Comparison of ENCODE assay signal across 1 cellular context in the genomic region with DNA sequence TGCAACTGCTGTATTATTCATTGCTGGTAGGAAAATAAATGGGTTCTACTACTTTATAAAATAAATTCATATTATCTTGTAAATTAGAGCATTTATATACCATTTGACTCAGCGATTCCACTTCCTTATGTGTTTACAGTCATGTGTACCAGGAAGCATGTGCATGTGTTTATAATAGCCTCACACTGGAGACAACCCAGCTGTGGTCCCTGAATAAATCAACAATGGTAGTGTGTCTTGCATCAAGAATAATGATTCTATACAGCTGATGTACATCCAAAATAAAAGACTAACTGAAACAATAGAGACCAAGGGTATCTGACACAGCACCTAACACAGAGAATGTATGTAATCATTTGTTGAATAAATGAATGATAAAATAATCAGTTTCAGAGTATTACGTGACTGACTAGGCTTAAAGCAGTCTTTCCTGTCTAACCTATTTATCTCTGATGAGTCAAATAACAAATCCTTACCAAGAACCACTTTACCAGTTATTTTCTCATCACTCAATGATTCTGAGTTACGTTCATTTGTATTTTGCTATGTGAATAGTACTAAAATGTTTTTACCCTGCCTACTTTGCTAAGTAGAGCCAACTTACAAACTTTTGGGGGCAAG.
A peak's percentile ranks its signal among the peaks of the same experiment; 100 is the strongest.
TF ChIP-seq lines count a peak whose summit lies in the region.

No MANE protein-coding gene starts in this region.

TF ChIP-seq in GM12878, 131 proteins besides CTCF, POLR2A, EP300 and RAD21 (continued from another document):
- TF ChIP-seq, protein P1, sequence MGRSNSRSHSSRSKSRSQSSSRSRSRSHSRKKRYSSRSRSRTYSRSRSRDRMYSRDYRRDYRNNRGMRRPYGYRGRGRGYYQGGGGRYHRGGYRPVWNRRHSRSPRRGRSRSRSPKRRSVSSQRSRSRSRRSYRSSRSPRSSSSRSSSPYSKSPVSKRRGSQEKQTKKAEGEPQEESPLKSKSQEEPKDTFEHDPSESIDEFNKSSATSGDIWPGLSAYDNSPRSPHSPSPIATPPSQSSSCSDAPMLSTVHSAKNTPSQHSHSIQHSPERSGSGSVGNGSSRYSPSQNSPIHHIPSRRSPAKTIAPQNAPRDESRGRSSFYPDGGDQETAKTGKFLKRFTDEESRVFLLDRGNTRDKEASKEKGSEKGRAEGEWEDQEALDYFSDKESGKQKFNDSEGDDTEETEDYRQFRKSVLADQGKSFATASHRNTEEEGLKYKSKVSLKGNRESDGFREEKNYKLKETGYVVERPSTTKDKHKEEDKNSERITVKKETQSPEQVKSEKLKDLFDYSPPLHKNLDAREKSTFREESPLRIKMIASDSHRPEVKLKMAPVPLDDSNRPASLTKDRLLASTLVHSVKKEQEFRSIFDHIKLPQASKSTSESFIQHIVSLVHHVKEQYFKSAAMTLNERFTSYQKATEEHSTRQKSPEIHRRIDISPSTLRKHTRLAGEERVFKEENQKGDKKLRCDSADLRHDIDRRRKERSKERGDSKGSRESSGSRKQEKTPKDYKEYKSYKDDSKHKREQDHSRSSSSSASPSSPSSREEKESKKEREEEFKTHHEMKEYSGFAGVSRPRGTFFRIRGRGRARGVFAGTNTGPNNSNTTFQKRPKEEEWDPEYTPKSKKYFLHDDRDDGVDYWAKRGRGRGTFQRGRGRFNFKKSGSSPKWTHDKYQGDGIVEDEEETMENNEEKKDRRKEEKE (IDR thresholded peaks at IDR 0.05), result no peak
- TF ChIP-seq TCF3 (IDR thresholded peaks at IDR 0.05; ENCODE audit: borderline replicate concordance, insufficient read depth, low read depth, low read length) (no peak), ZSCAN29 (IDR thresholded peaks at IDR 0.05) (no peak), MTA3 (IDR thresholded peaks at IDR 0.05; ENCODE audit: borderline replicate concordance, low read length) (no peak), RELA (IDR thresholded peaks at IDR 0.05; ENCODE audit: borderline replicate concordance, partially characterized antibody) (no peak), RUNX3 (IDR thresholded peaks at IDR 0.05; ENCODE audit: low read length) (peak; percentile 43; the same call in 1 of the 2 replicates), RB1 (IDR thresholded peaks at IDR 0.05; ENCODE audit: borderline replicate concordance) (no peak), NFYA (IDR thresholded peaks at IDR 0.05; ENCODE audit: borderline replicate concordance, low read depth, low read length) (no peak), ZNF622 (IDR thresholded peaks at IDR 0.05) (no peak), PAX5 (IDR thresholded peaks at IDR 0.05; ENCODE audit: borderline replicate concordance, low read depth, low read length) (no peak)
- TF ChIP-seq, protein P2, sequence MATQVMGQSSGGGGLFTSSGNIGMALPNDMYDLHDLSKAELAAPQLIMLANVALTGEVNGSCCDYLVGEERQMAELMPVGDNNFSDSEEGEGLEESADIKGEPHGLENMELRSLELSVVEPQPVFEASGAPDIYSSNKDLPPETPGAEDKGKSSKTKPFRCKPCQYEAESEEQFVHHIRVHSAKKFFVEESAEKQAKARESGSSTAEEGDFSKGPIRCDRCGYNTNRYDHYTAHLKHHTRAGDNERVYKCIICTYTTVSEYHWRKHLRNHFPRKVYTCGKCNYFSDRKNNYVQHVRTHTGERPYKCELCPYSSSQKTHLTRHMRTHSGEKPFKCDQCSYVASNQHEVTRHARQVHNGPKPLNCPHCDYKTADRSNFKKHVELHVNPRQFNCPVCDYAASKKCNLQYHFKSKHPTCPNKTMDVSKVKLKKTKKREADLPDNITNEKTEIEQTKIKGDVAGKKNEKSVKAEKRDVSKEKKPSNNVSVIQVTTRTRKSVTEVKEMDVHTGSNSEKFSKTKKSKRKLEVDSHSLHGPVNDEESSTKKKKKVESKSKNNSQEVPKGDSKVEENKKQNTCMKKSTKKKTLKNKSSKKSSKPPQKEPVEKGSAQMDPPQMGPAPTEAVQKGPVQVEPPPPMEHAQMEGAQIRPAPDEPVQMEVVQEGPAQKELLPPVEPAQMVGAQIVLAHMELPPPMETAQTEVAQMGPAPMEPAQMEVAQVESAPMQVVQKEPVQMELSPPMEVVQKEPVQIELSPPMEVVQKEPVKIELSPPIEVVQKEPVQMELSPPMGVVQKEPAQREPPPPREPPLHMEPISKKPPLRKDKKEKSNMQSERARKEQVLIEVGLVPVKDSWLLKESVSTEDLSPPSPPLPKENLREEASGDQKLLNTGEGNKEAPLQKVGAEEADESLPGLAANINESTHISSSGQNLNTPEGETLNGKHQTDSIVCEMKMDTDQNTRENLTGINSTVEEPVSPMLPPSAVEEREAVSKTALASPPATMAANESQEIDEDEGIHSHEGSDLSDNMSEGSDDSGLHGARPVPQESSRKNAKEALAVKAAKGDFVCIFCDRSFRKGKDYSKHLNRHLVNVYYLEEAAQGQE (IDR thresholded peaks at IDR 0.05; ENCODE audit: low read depth, low read length), result no peak
